Comparison of ENCODE assay signal across 1 cellular context in genomic region chr21:44616591-44616926, GRCh38.
TF ChIP-seq lines count a peak whose summit lies in the region.

No MANE protein-coding gene starts in this region.

TF ChIP-seq in H1, 55 proteins besides CTCF, POLR2A, EP300 and RAD21:
- TF ChIP-seq SP1 (IDR thresholded peaks at IDR 0.05; ENCODE audit: low read depth, low read length) (no peak), ASH2L (IDR thresholded peaks at IDR 0.05; ENCODE audit: low read length) (no peak), SP2 (IDR thresholded peaks at IDR 0.05; ENCODE audit: low read length) (no peak), SAP30 (IDR thresholded peaks at IDR 0.05; ENCODE audit: insufficient read depth, insufficient replicate concordance, low read length) (no peak), RFX5 (IDR thresholded peaks at IDR 0.05; ENCODE audit: borderline replicate concordance, low read depth, low read length) (no peak), CEBPB (IDR thresholded peaks at IDR 0.05; ENCODE audit: low read depth, low read length) (no peak), JUND (IDR thresholded peaks at IDR 0.05; ENCODE audit: low read length) (no peak), CHD1 (IDR thresholded peaks at IDR 0.05; ENCODE audit: low read depth, low read length) (no peak), TBP (IDR thresholded peaks at IDR 0.05; ENCODE audit: low read depth, low read length) (no peak), EGR1 (IDR thresholded peaks at IDR 0.05; ENCODE audit: borderline replicate concordance, low read depth, low read length) (no peak), TEAD4 (IDR thresholded peaks at IDR 0.05; ENCODE audit: low read depth, low read length) (no peak)
